Comparison of ENCODE assay signal across 9 cellular contexts in genomic region chr16:56930516-56931252, GRCh38. TPM values are rescaled to one million over a fixed set of nuclear protein-coding genes. Genes with fewer than 3 reads are reported as not detected.
DNase-seq lines count a peak whose midpoint lies in the region; ATAC-seq, FAIRE-seq and TF ChIP-seq lines count a peak whose summit lies in the region.
"Had no signal": no experiment of that assay in that cellular context is flagged by ENCODE, and none has a peak within 500 bp of the region (broad histone marks: within the 10 kb centered on the region; RNA-seq: fewer than 3 reads in every experiment).

No MANE protein-coding gene starts in this region.

- no peaks in the 10 kb centered on the region for H3K27me3 Mint-ChIP-seq in neural progenitor cell (ENCODE audit: insufficient read depth, low read depth)

- H3K9me3 ChIP-seq in GM12878 (replicated peaks; ENCODE audit: control insufficient read depth, insufficient read depth, low read length) (no peaks in the 10 kb centered on the region), neural progenitor cell (ENCODE audit: low read depth) (no peaks in the 10 kb centered on the region)

- H3K27me3 ChIP-seq in GM12878 (replicated peaks in 1 of 2; ENCODE audit: control insufficient read depth in 2 of 2, insufficient read depth in 2 of 2, low read length in 1 of 2) = no peaks in the 10 kb centered on the region
- no peaks in the 10 kb centered on the region for H3K27me3 ChIP-seq in neural progenitor cell
- no peaks in the 10 kb centered on the region for H3K27me3 ChIP-seq in brain microvascular endothelial cell (replicated peaks)

- peaks cover 9% of the 10 kb centered on the region for H3F3A ChIP-seq in neural progenitor cell (ENCODE audit: low read depth)

- H3K4me3 Mint-ChIP-seq in neural progenitor cell = peak overlapping the region; percentile 98

- no peak for TF ChIP-seq POLR2A in GM12878 (IDR thresholded peaks at IDR 0.05; ENCODE audit: low read depth, low read length)

- no peak for TF ChIP-seq CTCF in GM12878 (IDR thresholded peaks at IDR 0.05 in 2 of 3, conservative IDR thresholded peaks at IDR 0.05 in 1 of 3; ENCODE audit: control insufficient read depth in 2 of 3, extremely low read depth in 1 of 3, insufficient read depth in 1 of 3, low read depth in 3 of 3, low read length in 3 of 3)
- TF ChIP-seq CTCF in neural progenitor cell (IDR thresholded peaks at IDR 0.05) = no peak
- TF ChIP-seq CTCF in brain microvascular endothelial cell (IDR thresholded peaks at IDR 0.05; ENCODE audit: low read depth, low read length, missing control alignments) = no peak

- DNase-seq in COLO668 (lab: John Stamatoyannopoulos, UW; ENCODE audit: unreplicated experiment) (peak; percentile 54), NCI-H1436 treated with DMSO at 0.1 percent for 48 hours (lab: John Stamatoyannopoulos, UW) (peak; percentile 48), GM12878 (ENCODE audit: low read depth, low spot score) (no peak), neural progenitor cell (ENCODE audit: low spot score) (peak; percentile 26), brain microvascular endothelial cell (no peak), SKM-1 treated with dmso at 0.1 percent for 144 hours (lab: John Stamatoyannopoulos, UW; ENCODE audit: unreplicated experiment) (no peak)

- peak overlapping the region; percentile 15 for H2AFZ ChIP-seq in GM12878 (ENCODE audit: control insufficient read depth, low read depth, low read length)
- H2AFZ ChIP-seq in neural progenitor cell (replicated peaks) = peak overlapping the region; percentile 83

- 63% methylated on average over 14 of the region's 14 CpGs for WGBS in GM12878 (ENCODE audit: insufficient coverage, insufficient replicate concordance, low lambda C conversion rate, missing lambda C conversion rate)

- H3K27ac ChIP-seq in GM12878 (ENCODE audit: control insufficient read depth, insufficient read depth) (peak overlapping the region; percentile 88), neural progenitor cell (no peak overlapping the region), brain microvascular endothelial cell (no peak overlapping the region)

- in situ Hi-C loops in GM12878 (cut with MboI) (no loop called here), brain microvascular endothelial cell (cut with HindIII; ENCODE audit: low pct_ligation_motif_present, low sequenced_read_pairs) (no loop called here)

- H3K4me3 ChIP-seq in GM12878 = no peak overlapping the region
- no peak overlapping the region for H3K4me3 ChIP-seq in neural progenitor cell
- no peak overlapping the region for H3K4me3 ChIP-seq in brain microvascular endothelial cell (ENCODE audit: low read depth, low read length)

- TF ChIP-seq RAD21 in GM12878 (IDR thresholded peaks at IDR 0.05; ENCODE audit: insufficient read depth, low read depth, low read length) = no peak

- H3K27ac Mint-ChIP-seq in neural progenitor cell = peak overlapping the region; percentile 87

- H3K4me1 Mint-ChIP-seq in neural progenitor cell = peaks cover 25% of the 10 kb centered on the region

- BruUV-seq in GM12878 (replicated peaks; lab: Mats Ljungman, UMichigan) = no TSS peak

- H3K9me3 Mint-ChIP-seq in neural progenitor cell = no peaks in the 10 kb centered on the region

- no peak for TF ChIP-seq EP300 in GM12878 (IDR thresholded peaks at IDR 0.05; ENCODE audit: borderline replicate concordance in 1 of 2, control insufficient read depth in 1 of 2, low read depth in 2 of 2, low read length in 2 of 2)

- H3K4me1 ChIP-seq in GM12878 (ENCODE audit: control insufficient read depth, insufficient read depth, low read length) (peaks cover 17% of the 10 kb centered on the region), neural progenitor cell (peaks cover 26% of the 10 kb centered on the region)

- intact Hi-C loops in GM12878 (cut with micrococcal nuclease; ENCODE audit: unreplicated experiment) = loop anchor here (1.0 to 2.0 kb wide), 3 partner anchors 13 to 42 kb away; no protein-coding TSS in a partner anchor

- ATAC-seq in GM12878 = no peak
- ATAC-seq in GM21360 (IDR thresholded peaks at IDR 0.05; ENCODE audit: unreplicated experiment) = no peak
- ATAC-seq in GM18511 (IDR thresholded peaks at IDR 0.05; ENCODE audit: unreplicated experiment) = no peak

- RAD21 ChIA-PET in GM12878 (lab: Charles Lee; ENCODE audit: unreplicated experiment) = interaction anchor here (0.6 to 2.9 kb wide), 19 partner anchors 9 to 201 kb away, joined by 3 to 34 read pairs (median 5); partner anchors contain the start of gene NUP93

- H3K36me3 ChIP-seq in GM12878 (ENCODE audit: control insufficient read depth in 2 of 2, insufficient read depth in 2 of 2, low read length in 1 of 2) (no peaks in the 10 kb centered on the region; a peak in 2 of 4 replicates), neural progenitor cell (no peaks in the 10 kb centered on the region), brain microvascular endothelial cell (replicated peaks) (peaks cover 25% of the 10 kb centered on the region)

- peak overlapping the region; percentile 81 for H3K4me2 ChIP-seq in GM12878 (ENCODE audit: control insufficient read depth, insufficient read depth)
- H3K4me2 ChIP-seq in neural progenitor cell = no peak overlapping the region

- CTCF ChIA-PET in GM12878 (lab: Yijun Ruan, JAX) = interaction anchor here (0.6 to 2.7 kb wide), 11 partner anchors 11 to 75 kb away, joined by 3 to 14 read pairs (median 5); no protein-coding TSS in a partner anchor

- peak; percentile 35 for FAIRE-seq in GM12878 (lab: Jason Lieb, UNC)

- POLR2A ChIA-PET in GM12878 (lab: Charles Lee) = interaction anchor here (0.6 to 21.1 kb wide), 11 partner anchors 8 to 131 kb away, joined by 3 to 306 read pairs (median 5); no protein-coding TSS in a partner anchor

- H3K9ac ChIP-seq in GM12878 (ENCODE audit: control insufficient read depth, insufficient read depth, low read length) (peak overlapping the region; percentile 82; the same call in 1 of the 2 replicates), neural progenitor cell (no peak overlapping the region)

- H4K20me1 ChIP-seq in GM12878 (ENCODE audit: control insufficient read depth, insufficient read depth) (no peaks in the 10 kb centered on the region), neural progenitor cell (ENCODE audit: low read depth) (peaks cover 12% of the 10 kb centered on the region)

- peaks cover 34% of the 10 kb centered on the region for H3K79me2 ChIP-seq in GM12878 (ENCODE audit: control insufficient read depth, insufficient read depth, low read length)
- H3K79me2 ChIP-seq in neural progenitor cell (ENCODE audit: low read depth) = peaks cover 28% of the 10 kb centered on the region

- H3K36me3 Mint-ChIP-seq in neural progenitor cell = no peaks in the 10 kb centered on the region

- SMC1A ChIA-PET in GM12878 (lab: Charles Lee; ENCODE audit: uncharacterized antibody, unreplicated experiment) = interaction anchor here (0.6 to 3.7 kb wide), 13 partner anchors 10 to 138 kb away, joined by 3 to 52 read pairs (median 4); no protein-coding TSS in a partner anchor

RNA-seq across cellular contexts. Expression of gene HERPUD1, which starts 1.3 kb away (rescaled TPM):
- total RNA-seq in GM12878 (2013; cell fraction: nucleolus; rRNA removed) = 346 and 347 TPM in 2 replicates
- total RNA-seq in GM12878 (2014; rRNA removed) = 69.9 and 80.4 TPM in 2 replicates
- total RNA-seq in GM12878 (2014; rRNA removed; fragmentation: Illumina TruSeq; extraction: Trizol) = 102 and 107 TPM in 2 replicates
- 129 and 143 TPM in 2 replicates for total RNA-seq in GM12878 (2021)
- 132 TPM for polyA plus RNA-seq in GM12878 (2011; ENCODE audit: low read depth)
- polyA plus RNA-seq in GM12878 (2011; rRNA removed) = 119 and 178 TPM in 2 replicates
- polyA plus RNA-seq in GM12878 (2011; cell fraction: cytosol; rRNA removed) = 111 and 123 TPM in 2 replicates
- 83.2 and 124 TPM in 2 replicates for polyA plus RNA-seq in GM12878 (2011; cell fraction: nucleus; rRNA removed)
- 141 and 168 TPM in 2 replicates for polyA plus RNA-seq in GM12878 (2012)
- 138 and 149 TPM in 2 replicates for polyA plus RNA-seq in GM12878 (2014; fragmentation: Illumina TruSeq; extraction: Trizol)
- 10 to 100 TPM; 32.6 to 68.1 TPM for polyA plus RNA-seq in GM12878 (2014; fragmentation: Nextera tagmentation; extraction: Ambion mirVana)
- polyA plus RNA-seq in GM12878 (2014; rRNA removed) = 99.0 and 129 TPM in 2 replicates
- 100 to 1,000 TPM; 204 to 212 TPM for polyA plus RNA-seq in GM12878 (2016; fragmentation: Nextera tagmentation; extraction: Ambion mirVana)
- 110 and 134 TPM in 2 replicates for polyA minus RNA-seq in GM12878 (2011; rRNA and poly(A)+ RNA removed)
- 46.4 and 58.4 TPM in 2 replicates for polyA minus RNA-seq in GM12878 (2011; cell fraction: cytosol; rRNA and poly(A)+ RNA removed)
- polyA minus RNA-seq in GM12878 (2011; cell fraction: nucleus; rRNA and poly(A)+ RNA removed) = 93.1 and 103 TPM in 2 replicates
- total RNA-seq in neural progenitor cell (ENCODE audit: low replicate concordance) = 16.1 and 18.1 TPM in 2 replicates

RNA-seq across cellular contexts. Expression of gene CETP, which starts 31.1 kb away (rescaled TPM):
- 2.0 and 2.9 TPM in 2 replicates for total RNA-seq in GM12878 (2013; cell fraction: nucleolus; rRNA removed)
- total RNA-seq in GM12878 (2014; rRNA removed) (1.9 and 2.3 TPM in 2 replicates), GM12878 (2014; rRNA removed; fragmentation: Illumina TruSeq; extraction: Trizol) (1.2 and 1.3 TPM in 2 replicates), GM12878 (2021) (0.77 and 1.4 TPM in 2 replicates), neural progenitor cell (ENCODE audit: low replicate concordance) (0.28 TPM in 1 of 2 replicates, not detected in the other)
- polyA plus RNA-seq in GM12878 (2011; ENCODE audit: low read depth) = 0.92 TPM
- polyA plus RNA-seq in GM12878 (2011; rRNA removed) (4.5 and 6.4 TPM in 2 replicates), GM12878 (2014; fragmentation: Illumina TruSeq; extraction: Trizol) (0.90 and 1.2 TPM in 2 replicates), GM12878 (2014; fragmentation: Nextera tagmentation; extraction: Ambion mirVana) (1 to 10 TPM; 2.4 to 2.9 TPM), GM12878 (2014; rRNA removed) (1.4 and 1.5 TPM in 2 replicates), GM12878 (2016; fragmentation: Nextera tagmentation; extraction: Ambion mirVana) (1 to 10 TPM; 2.3 to 2.9 TPM)
- 4.8 and 5.3 TPM in 2 replicates for polyA plus RNA-seq in GM12878 (2011; cell fraction: cytosol; rRNA removed)
- 2.6 and 3.7 TPM in 2 replicates for polyA plus RNA-seq in GM12878 (2011; cell fraction: nucleus; rRNA removed)
- polyA plus RNA-seq in GM12878 (2012) = 1.2 and 2.1 TPM in 2 replicates
- 3.1 and 3.4 TPM in 2 replicates for polyA minus RNA-seq in GM12878 (2011; rRNA and poly(A)+ RNA removed)
- polyA minus RNA-seq in GM12878 (2011; cell fraction: cytosol; rRNA and poly(A)+ RNA removed) = 0.94 and 1.3 TPM in 2 replicates
- polyA minus RNA-seq in GM12878 (2011; cell fraction: nucleus; rRNA and poly(A)+ RNA removed) = 0.85 and 0.96 TPM in 2 replicates
- total RNA-seq: T-helper 1 cell treated with Interleukin-12 subunit alpha and Interleukin-12 subunit beta and Interleukin-4 antibody, amounts not matched to agents 30 ng/mL and 1 ng/mL, for 36 hours had no signal

RNA-seq across cellular contexts. Expression of gene NLRC5, which starts 58.7 kb away (rescaled TPM):
- total RNA-seq in GM12878 (2013; cell fraction: nucleolus; rRNA removed) = 626 and 671 TPM in 2 replicates
- total RNA-seq in GM12878 (2014; rRNA removed) (60.3 and 65.3 TPM in 2 replicates), GM12878 (2014; rRNA removed; fragmentation: Illumina TruSeq; extraction: Trizol) (49.2 and 54.3 TPM in 2 replicates), GM12878 (2021) (86.2 and 105 TPM in 2 replicates), neural progenitor cell (ENCODE audit: low replicate concordance) (not detected in 2 replicates)
- 26.2 TPM for polyA plus RNA-seq in GM12878 (2011; ENCODE audit: low read depth)
- polyA plus RNA-seq in GM12878 (2011; rRNA removed) (62.1 and 88.8 TPM in 2 replicates), GM12878 (2014; fragmentation: Illumina TruSeq; extraction: Trizol) (51.5 and 73.0 TPM in 2 replicates), GM12878 (2014; fragmentation: Nextera tagmentation; extraction: Ambion mirVana) (10 to 100 TPM; 13.1 to 14.2 TPM), GM12878 (2014; rRNA removed) (83.8 and 84.2 TPM in 2 replicates), GM12878 (2016; fragmentation: Nextera tagmentation; extraction: Ambion mirVana) (10 to 100 TPM; 43.7 to 49.1 TPM)
- 73.8 and 102 TPM in 2 replicates for polyA plus RNA-seq in GM12878 (2011; cell fraction: cytosol; rRNA removed)
- 528 TPM in 2 replicates for polyA plus RNA-seq in GM12878 (2011; cell fraction: nucleus; rRNA removed)
- polyA plus RNA-seq in GM12878 (2012) = 39.6 and 49.1 TPM in 2 replicates
- polyA minus RNA-seq in GM12878 (2011; rRNA and poly(A)+ RNA removed) = 197 and 272 TPM in 2 replicates
- 42.9 and 54.2 TPM in 2 replicates for polyA minus RNA-seq in GM12878 (2011; cell fraction: cytosol; rRNA and poly(A)+ RNA removed)
- polyA minus RNA-seq in GM12878 (2011; cell fraction: nucleus; rRNA and poly(A)+ RNA removed) = 281 and 428 TPM in 2 replicates

Comparison
In these comparisons a context has a peak if more than half of its experiments do, and no peak if none do; other contexts are left out.
1. DNase-seq: peak in COLO668 (single experiment), NCI-H1436 treated with DMSO at 0.1 percent for 48 hours (single experiment) and neural progenitor cell (single experiment); none in GM12878 (single experiment), brain microvascular endothelial cell (single experiment) and SKM-1 treated with dmso at 0.1 percent for 144 hours (single experiment).
2. RNA of gene NLRC5, which starts 58.7 kb away (total RNA-seq): 49.2 to 671 TPM in GM12878; not detected in neural progenitor cell; every median in the first group is over 10 times any median in the second.